ENCODE assay signal across 8 cellular contexts in genomic region chrX:72572248-72573157, GRCh38. TPM values are rescaled to one million over a fixed set of nuclear protein-coding genes. Genes with fewer than 3 reads are reported as not detected.
A peak's percentile ranks its signal among the peaks of the same experiment; 100 is the strongest.
DNase-seq lines count a peak whose midpoint lies in the region; ATAC-seq and TF ChIP-seq lines count a peak whose summit lies in the region.

TSS of gene HDAC8 (minus strand) at chrX:72572843. CDS start at chrX:72572761, 82 bp downstream.

- peak within 1 kb of the TSS; percentile 93 for H2BK120ac ChIP-seq in IMR-90 (ENCODE audit: low read depth, low read length)

- H3K9me3 ChIP-seq in DND-41 (ENCODE audit: insufficient read depth, low read length, severe bottlenecking) (no peaks in the 10 kb centered on the region), IMR-90 (ENCODE audit: control insufficient read depth, insufficient read depth, low read length) (no peaks in the 10 kb centered on the region), OCI-LY1 (ENCODE audit: low read length) (no peaks in the 10 kb centered on the region), esophagus squamous epithelium (no peaks in the 10 kb centered on the region), muscle layer of colon (ENCODE audit: low read length) (no peaks in the 10 kb centered on the region), subcutaneous abdominal adipose tissue (ENCODE audit: control insufficient read depth in 5 of 5, low read length in 5 of 5) (no peaks in the 10 kb centered on the region)

- H3K36me3 ChIP-seq in DND-41 (ENCODE audit: insufficient read depth, low read length) (peaks cover 20% of the 10 kb centered on the region), IMR-90 (ENCODE audit: control insufficient read depth, insufficient read depth, low read length) (peaks cover 5% of the 10 kb centered on the region), OCI-LY1 (ENCODE audit: insufficient read depth, low read length) (peaks cover 17% of the 10 kb centered on the region; the same call in 1 of the 2 replicates), esophagus squamous epithelium (peaks cover 0 to 11% (median 0%) of the 10 kb centered on the region in 3 donors), muscle layer of colon (ENCODE audit: insufficient read depth, low read length) (peaks cover 13% of the 10 kb centered on the region), subcutaneous abdominal adipose tissue (ENCODE audit: control insufficient read depth in 5 of 5, insufficient read depth in 5 of 5, low read length in 5 of 5) (peaks cover 5 to 13% (median 8%) of the 10 kb centered on the region in 5 donors)

- H3K14ac ChIP-seq in IMR-90 (replicated peaks; ENCODE audit: low read depth, low read length), result peak within 1 kb of the TSS; percentile 99

- ATAC-seq in DND-41 (ENCODE audit: insufficient read depth, low read depth) (peak; percentile 92), GM21619 (IDR thresholded peaks at IDR 0.05; ENCODE audit: unreplicated experiment) (peak; percentile 98), IMR-90 (ENCODE audit: low read depth) (peak; percentile 89)

- peak within 1 kb of the TSS; percentile 91 for H3K4ac ChIP-seq in IMR-90 (ENCODE audit: low read depth, low read length)

- peak within 1 kb of the TSS; percentile 13 for H2AK5ac ChIP-seq in IMR-90 (ENCODE audit: low read depth, low read length)

- no peak for TF ChIP-seq RAD21 in IMR-90 (IDR thresholded peaks at IDR 0.05; ENCODE audit: low read length)

- peaks cover 0 to 3% of the 10 kb centered on the region in 2 experiments; a peak in 2 of 4 replicates for H3K79me1 ChIP-seq in IMR-90 (ENCODE audit: low read depth in 1 of 2, low read length in 2 of 2)

- H3K27ac ChIP-seq in DND-41 (ENCODE audit: low read length), result peak within 1 kb of the TSS; percentile 82
- peak within 1 kb of the TSS; percentile 83 for H3K27ac ChIP-seq in IMR-90 (ENCODE audit: insufficient read depth, low read length)
- peak within 1 kb of the TSS; percentile 44 for H3K27ac ChIP-seq in OCI-LY1 (ENCODE audit: low read depth, low read length, poor library complexity, severe bottlenecking)
- H3K27ac ChIP-seq in esophagus squamous epithelium, result peak within 1 kb of the TSS; percentile 67 to 83 (median 82)
- H3K27ac ChIP-seq in muscle layer of colon (ENCODE audit: low read depth, low read length), result peak within 1 kb of the TSS; percentile 52
- peak within 1 kb of the TSS; percentile 66 for H3K27ac ChIP-seq in subcutaneous abdominal adipose tissue (ENCODE audit: low read depth, low read length)

- H3K4me1 ChIP-seq in DND-41 (ENCODE audit: insufficient read depth, low read length), result peaks cover 13% of the 10 kb centered on the region
- H3K4me1 ChIP-seq in IMR-90 (ENCODE audit: control insufficient read depth, insufficient read depth, low read length), result no peaks in the 10 kb centered on the region
- H3K4me1 ChIP-seq in OCI-LY1 (ENCODE audit: insufficient read depth, low read length, severe bottlenecking), result peaks cover 10% of the 10 kb centered on the region
- peaks cover 0 to 6% (median 0%) of the 10 kb centered on the region in 3 donors for H3K4me1 ChIP-seq in esophagus squamous epithelium
- no peaks in the 10 kb centered on the region for H3K4me1 ChIP-seq in muscle layer of colon (ENCODE audit: insufficient read depth, low read length)
- peaks cover 0 to 10% (median 4%) of the 10 kb centered on the region in 5 donors for H3K4me1 ChIP-seq in subcutaneous abdominal adipose tissue (ENCODE audit: control insufficient read depth in 5 of 5, insufficient read depth in 5 of 5, low read length in 5 of 5)

- H3K9ac ChIP-seq in DND-41 (ENCODE audit: low read depth, low read length) (peak within 1 kb of the TSS; percentile 74), IMR-90 (ENCODE audit: low read depth, low read length) (peak within 1 kb of the TSS; percentile 98), OCI-LY1 (ENCODE audit: low read length) (peak within 1 kb of the TSS; percentile 91), muscle layer of colon (ENCODE audit: low read length) (peak within 1 kb of the TSS; percentile 44), subcutaneous abdominal adipose tissue (ENCODE audit: low read length in 5 of 5) (peak within 1 kb of the TSS; percentile 58 to 75 (median 71))

- H3K4me2 ChIP-seq in DND-41 (ENCODE audit: insufficient read depth, low read length) (peak within 1 kb of the TSS; percentile 78), IMR-90 (ENCODE audit: low read depth, low read length) (peak within 1 kb of the TSS; percentile 99), OCI-LY1 (ENCODE audit: low read length) (peak within 1 kb of the TSS; percentile 74)

- H3F3A ChIP-seq in OCI-LY1 (ENCODE audit: insufficient read depth, low read length), result no peaks in the 10 kb centered on the region

- H3K4me1 Mint-ChIP-seq in activated T-cell treated with anti-CD3 and anti-CD28 coated beads, Interleukin-2, amount 50 U/mL, for 24 hours (ENCODE audit: low read depth), result peaks cover 7% of the 10 kb centered on the region

- peak within 1 kb of the TSS; percentile 71 for H2AK9ac ChIP-seq in IMR-90 (replicated peaks; ENCODE audit: low read depth, low read length, poor library complexity)

- in situ Hi-C loops in IMR-90 (cut with MboI; ENCODE audit: low sequenced_read_pairs), result loop anchor here (10.0 kb wide), 1 partner anchor 142 kb away; the partner anchor contains the start of gene PHKA1

- H3K36me3 Mint-ChIP-seq in activated T-cell treated with anti-CD3 and anti-CD28 coated beads, Interleukin-2, amount 50 U/mL, for 24 hours (ENCODE audit: low read depth), result peaks cover 31% of the 10 kb centered on the region

- peak within 1 kb of the TSS; percentile 82 for H4K91ac ChIP-seq in IMR-90 (ENCODE audit: insufficient read depth, low read depth, low read length)

- H3K27me3 ChIP-seq in DND-41 (ENCODE audit: insufficient read depth, low read length, poor library complexity), result no peaks in the 10 kb centered on the region
- peaks cover 5% of the 10 kb centered on the region for H3K27me3 ChIP-seq in IMR-90 (ENCODE audit: control insufficient read depth, insufficient read depth, low read length)
- no peaks in the 10 kb centered on the region for H3K27me3 ChIP-seq in OCI-LY1 (ENCODE audit: insufficient read depth, low read length)
- no peaks in the 10 kb centered on the region for H3K27me3 ChIP-seq in esophagus squamous epithelium
- H3K27me3 ChIP-seq in muscle layer of colon (ENCODE audit: control insufficient read depth in 1 of 2, insufficient read depth in 2 of 2, low read length in 2 of 2), result peaks cover 0 to 4% of the 10 kb centered on the region in 2 donors
- peaks cover 0 to 14% (median 2%) of the 10 kb centered on the region in 5 donors for H3K27me3 ChIP-seq in subcutaneous abdominal adipose tissue (ENCODE audit: control insufficient read depth in 5 of 5, insufficient read depth in 4 of 5, low read length in 5 of 5)

- H3K23ac ChIP-seq in IMR-90 (ENCODE audit: low read depth, low read length), result peak within 1 kb of the TSS; percentile 93

- no peaks in the 10 kb centered on the region for H3K9me1 ChIP-seq in IMR-90 (ENCODE audit: insufficient read depth, low read length)

- POLR2A ChIA-PET in IMR-90 (lab: Charles Lee; ENCODE audit: unreplicated experiment), result no interaction called here

- TF ChIP-seq POLR2A in IMR-90 (IDR thresholded peaks at IDR 0.05; ENCODE audit: low read depth, low read length) (no peak), esophagus squamous epithelium (IDR thresholded peaks at IDR 0.05) (no peak)

- peak within 1 kb of the TSS; percentile 51; the same call in 1 of the 3 replicates for H2BK15ac ChIP-seq in IMR-90 (ENCODE audit: low read depth, low read length)

- peak within 1 kb of the TSS; percentile 90 to 94 for H3K4me3 ChIP-seq in DND-41 (ENCODE audit: low read depth in 1 of 2, low read length in 2 of 2)
- H3K4me3 ChIP-seq in IMR-90 (ENCODE audit: insufficient read depth, low read depth, low read length), result peak within 1 kb of the TSS; percentile 90
- H3K4me3 ChIP-seq in OCI-LY1 (ENCODE audit: low read depth, low read length, poor library complexity, severe bottlenecking), result peak within 1 kb of the TSS; percentile 86
- peak within 1 kb of the TSS; percentile 46 to 67 (median 61) for H3K4me3 ChIP-seq in esophagus squamous epithelium
- H3K4me3 ChIP-seq in muscle layer of colon (ENCODE audit: low read depth in 1 of 2, low read length in 2 of 2), result peak within 1 kb of the TSS; percentile 56 to 77
- H3K4me3 ChIP-seq in subcutaneous abdominal adipose tissue (ENCODE audit: low read depth in 1 of 5, low read length in 5 of 5), result peak within 1 kb of the TSS; percentile 63 to 84 (median 77)

- TF ChIP-seq CTCF in DND-41 (IDR thresholded peaks at IDR 0.05; ENCODE audit: borderline replicate concordance, extremely low read depth, low read length, poor library complexity, severe bottlenecking) (no peak), IMR-90 (conservative IDR thresholded peaks at IDR 0.05; ENCODE audit: low read depth, low read length) (no peak), OCI-LY1 (IDR thresholded peaks at IDR 0.05; ENCODE audit: low read length) (no peak), esophagus squamous epithelium (IDR thresholded peaks at IDR 0.05) (no peak)

- peak within 1 kb of the TSS; percentile 82 for H2BK20ac ChIP-seq in IMR-90 (ENCODE audit: low read depth, low read length)

- intact Hi-C loops in IMR-90 (cut with micrococcal nuclease), result loop anchor here (5.0 kb wide), 1 partner anchor 140 kb away; the partner anchor contains the start of gene PHKA1
- intact Hi-C loops in esophagus squamous epithelium (cut with DNase I), result no loop called here

- H3K56ac ChIP-seq in IMR-90 (ENCODE audit: extremely low read depth, insufficient read depth, low read length), result peak within 1 kb of the TSS; percentile 94; the same call in 1 of the 2 replicates

- H3K4me3 Mint-ChIP-seq in activated T-cell treated with anti-CD3 and anti-CD28 coated beads, Interleukin-2, amount 50 U/mL, for 24 hours, result peak within 1 kb of the TSS; percentile 88

- peak within 1 kb of the TSS; percentile 99 for H2BK5ac ChIP-seq in IMR-90 (ENCODE audit: low read depth, low read length, poor library complexity, severe bottlenecking)

- no TSS peak for BruUV-seq in IMR-90 (replicated peaks; lab: Mats Ljungman, UMichigan)

- H4K8ac ChIP-seq in IMR-90 (ENCODE audit: low read depth in 2 of 2, low read length in 2 of 2), result peak within 1 kb of the TSS; percentile 55 to 100

- H3K79me2 ChIP-seq in DND-41 (ENCODE audit: insufficient read depth, low read length) (peaks cover 7% of the 10 kb centered on the region), OCI-LY1 (ENCODE audit: insufficient read depth, low read length) (no peaks in the 10 kb centered on the region; the same call in 1 of the 2 replicates)

- H4K5ac ChIP-seq in IMR-90 (ENCODE audit: low read depth, low read length), result peak within 1 kb of the TSS; percentile 98

- no peaks in the 10 kb centered on the region for H4K20me1 ChIP-seq in DND-41 (ENCODE audit: insufficient read depth, low read length)
- no peaks in the 10 kb centered on the region for H4K20me1 ChIP-seq in IMR-90 (ENCODE audit: insufficient read depth, low read length)
- no peaks in the 10 kb centered on the region for H4K20me1 ChIP-seq in OCI-LY1 (ENCODE audit: insufficient read depth, low read length)

- no peaks in the 10 kb centered on the region for H3K9me2 ChIP-seq in OCI-LY1 (ENCODE audit: low read depth, low read length)

- peaks cover 61% of the 10 kb centered on the region for H3K27me3 Mint-ChIP-seq in activated T-cell treated with anti-CD3 and anti-CD28 coated beads, Interleukin-2, amount 50 U/mL, for 24 hours

- CTCF ChIA-PET in IMR-90 (lab: Yijun Ruan, JAX), result interaction anchor here (0.6 to 1.1 kb wide), 3 partner anchors 23 to 441 kb away, joined by 4 to 5 read pairs (median 5); partner anchors contain the start of gene RTL5

- peak within 1 kb of the TSS; percentile 86 for H3K27ac Mint-ChIP-seq in activated T-cell treated with anti-CD3 and anti-CD28 coated beads, Interleukin-2, amount 50 U/mL, for 24 hours

- H3K18ac ChIP-seq in IMR-90 (ENCODE audit: low read depth, low read length), result peak within 1 kb of the TSS; percentile 96

- DNase-seq in DND-41, result peak; percentile 64
- peak; percentile 86 for DNase-seq in IMR-90
- DNase-seq in activated T-cell treated with anti-CD3 and anti-CD28 coated beads, Interleukin-2, amount 50 U/mL, for 24 hours, result peak; percentile 61
- DNase-seq in esophagus squamous epithelium (lab: John Stamatoyannopoulos, UW), result peak; percentile 2

- WGBS in IMR-90 (ENCODE audit: extremely low coverage in 2 of 2, insufficient read length in 1 of 2), 2 experiments, result 33% methylated on average over 13 of the region's 36 CpGs; no CpG with 5 or more reads in 1 of the 2 experiments
- WGBS in esophagus squamous epithelium, 2 donors, result 1 to 27% methylated on average over 16 to 34 of the region's 36 CpGs

- H2AFZ ChIP-seq in DND-41 (ENCODE audit: low read depth, low read length) (peak within 1 kb of the TSS; percentile 90), IMR-90 (replicated peaks; ENCODE audit: low read length, poor library complexity) (peak within 1 kb of the TSS; percentile 93), OCI-LY1 (ENCODE audit: low read length) (peak within 1 kb of the TSS; percentile 56; the same call in 1 of the 2 replicates)

- H3K9me3 Mint-ChIP-seq in activated T-cell treated with anti-CD3 and anti-CD28 coated beads, Interleukin-2, amount 50 U/mL, for 24 hours, result no peaks in the 10 kb centered on the region

- dilution Hi-C loops in IMR-90 (cut with HindIII; ENCODE audit: low sequenced_read_pairs, unreplicated experiment), result no loop called here

RNA-seq across cellular contexts. Expression of gene HDAC8, which starts in this region (rescaled TPM):
- 28.5 and 30.8 TPM in 2 replicates for total RNA-seq in IMR-90 (2012; rRNA removed)
- polyA plus RNA-seq in IMR-90 (2012; rRNA removed), result 12.9 and 16.1 TPM in 2 replicates
- polyA plus RNA-seq in IMR-90 (2012; cell fraction: cytosol; rRNA removed), result 6.8 and 9.5 TPM in 2 replicates
- 3.0 and 22.9 TPM in 2 replicates for polyA plus RNA-seq in IMR-90 (2012; cell fraction: nucleus; rRNA removed; ENCODE audit: low replicate concordance)
- total RNA-seq in esophagus squamous epithelium, result 10 to 100 TPM; 16.8 to 26.9 (median 18.0) TPM

Comparison
In these comparisons a context has a peak if more than half of its experiments do, and no peak if none do; other contexts are left out.
1. Peak in every context shown above with its lines: DNase-seq, ATAC-seq, H3K4me3 ChIP-seq and H3K27ac ChIP-seq.
2. DNase-seq: peak in every context shown above with its lines; median percentile 86 in IMR-90; 64 in DND-41; 61 in activated T-cell treated with anti-CD3 and anti-CD28 coated beads, Interleukin-2, amount 50 U/mL, for 24 hours; 2 in esophagus squamous epithelium.
3. H3K9ac ChIP-seq: peak in every context shown above with its lines; median percentile 98 in IMR-90; 91 in OCI-LY1; 74 in DND-41; 71 in subcutaneous abdominal adipose tissue; 44 in muscle layer of colon.